ENCODE assay signal across 24 cellular contexts in genomic region chr10:9605231-9605630, GRCh38.
"Had no signal": no experiment of that assay in that cellular context is flagged by ENCODE, and none has a peak within 500 bp of the region (broad histone marks: within the 10 kb centered on the region; RNA-seq: fewer than 3 reads in every experiment).

No MANE protein-coding gene starts in this region.

- ATAC-seq: activated CD4-positive, alpha-beta T cell treated with anti-CD3 and anti-CD28 coated beads for 36 hours; activated naive CD4-positive, alpha-beta T cell treated with anti-CD3 and anti-CD28 coated beads, Interleukin-2, amount 50 U/mL, for 72 hours; activated T-helper 17 cell treated with anti-CD3 and anti-CD28 coated beads, Interleukin-2, amount 50 U/mL, for 72 hours; left ventricle myocardium superior; stimulated activated naive CD8-positive, alpha-beta T cell treated with anti-CD3 and anti-CD28 coated beads, Interleukin-15, Interleukin-2, amounts not matched to agents 100 U/mL and 50 U/mL, for 24 hours; upper lobe of right lung had no signal

- H3K4me1 ChIP-seq: ascending aorta, thyroid gland, upper lobe of right lung had no signal

- H3K4me3 ChIP-seq: ascending aorta, hepatocyte, sigmoid colon, thyroid gland, upper lobe of right lung had no signal

- H3K36me3 Mint-ChIP-seq: activated naive CD4-positive, alpha-beta T cell treated with anti-CD3 and anti-CD28 coated beads, Interleukin-2, amount 50 U/mL, for 72 hours had no signal

- H3K9me3 Mint-ChIP-seq: activated naive CD4-positive, alpha-beta T cell treated with anti-CD3 and anti-CD28 coated beads, Interleukin-2, amount 50 U/mL, for 72 hours; activated T-cell treated with anti-CD3 and anti-CD28 coated beads, Interleukin-2, amount 50 U/mL, for 24 hours; nephron progenitor cell; T-helper 1 cell treated with Interleukin-12 subunit alpha and Interleukin-12 subunit beta and Interleukin-4 antibody, amounts not matched to agents 30 μg/mL and 1 μg/mL, for 36 hours had no signal

- H3K79me2 ChIP-seq: hepatocyte had no signal

- DNase-seq: activated B cell treated with CpG ODN at 0.5 μM for 24 hours; activated CD4-positive, alpha-beta T cell treated with anti-CD3 and anti-CD28 coated beads for 36 hours; activated CD4-positive, alpha-beta T cell treated with anti-CD3 and anti-CD28 coated beads, Interleukin-2, amount 50 U/mL, for 4 hours; activated CD8-positive, alpha-beta memory T cell treated with anti-CD3 and anti-CD28 coated beads for 24 hours; activated CD8-positive, alpha-beta memory T cell treated with anti-CD3 and anti-CD28 coated beads, Interleukin-2, amount 50 U/mL, for 4 hours; activated T-cell treated with anti-CD3 and anti-CD28 coated beads, Interleukin-2, amount 50 U/mL, for 24 hours; cerebellar nuclear complex; foreskin melanocyte; glutamatergic neuron; left ventricle myocardium superior; nephron progenitor cell; occipital lobe; sigmoid colon; stimulated activated CD4-positive, alpha-beta T cell treated with anti-CD3 and anti-CD28 coated beads, Interleukin-4, amount 100 ng/mL, for 24 hours; stimulated activated naive CD8-positive, alpha-beta T cell treated with anti-CD3 and anti-CD28 coated beads, Interleukin-15, Interleukin-2, amounts not matched to agents 100 U/mL and 50 U/mL, for 24 hours; substantia nigra; T1000; thyroid gland; upper lobe of right lung had no signal

- H3K4me3 Mint-ChIP-seq: activated B cell treated with CpG ODN at 0.5 μM for 24 hours; activated CD4-positive, alpha-beta T cell treated with anti-CD3 and anti-CD28 coated beads for 36 hours; activated T-cell treated with anti-CD3 and anti-CD28 coated beads, Interleukin-2, amount 50 U/mL, for 24 hours; activated T-helper 17 cell treated with anti-CD3 and anti-CD28 coated beads, Interleukin-2, amount 50 U/mL, for 72 hours; nephron progenitor cell; T-helper 1 cell treated with Interleukin-12 subunit alpha and Interleukin-12 subunit beta and Interleukin-4 antibody, amounts not matched to agents 30 μg/mL and 1 μg/mL, for 36 hours had no signal

- H2AFZ ChIP-seq: hepatocyte had no signal

- H3K27ac Mint-ChIP-seq: activated B cell treated with CpG ODN at 0.5 μM for 24 hours; activated CD4-positive, alpha-beta T cell treated with anti-CD3 and anti-CD28 coated beads for 36 hours; activated naive CD4-positive, alpha-beta T cell treated with anti-CD3 and anti-CD28 coated beads, Interleukin-2, amount 50 U/mL, for 72 hours; activated T-cell treated with anti-CD3 and anti-CD28 coated beads, Interleukin-2, amount 50 U/mL, for 24 hours; activated T-helper 17 cell treated with anti-CD3 and anti-CD28 coated beads, Interleukin-2, amount 50 U/mL, for 72 hours; nephron progenitor cell; T-helper 1 cell treated with Interleukin-12 subunit alpha and Interleukin-12 subunit beta and Interleukin-4 antibody, amounts not matched to agents 30 μg/mL and 1 μg/mL, for 36 hours had no signal

- H3K27me3 Mint-ChIP-seq: activated B cell treated with CpG ODN at 0.5 μM for 24 hours had no signal

- H3K36me3 ChIP-seq: ascending aorta, sigmoid colon, thyroid gland, upper lobe of right lung had no signal

- H3K4me1 Mint-ChIP-seq: activated B cell treated with CpG ODN at 0.5 μM for 24 hours; activated CD4-positive, alpha-beta T cell treated with anti-CD3 and anti-CD28 coated beads for 36 hours; activated T-helper 17 cell treated with anti-CD3 and anti-CD28 coated beads, Interleukin-2, amount 50 U/mL, for 72 hours; nephron progenitor cell had no signal

- H3K9me3 ChIP-seq: ascending aorta, sigmoid colon, thyroid gland, upper lobe of right lung had no signal

- H3K4me2 ChIP-seq: hepatocyte had no signal

- H3K27ac ChIP-seq: ascending aorta, hepatocyte, sigmoid colon, thyroid gland, upper lobe of right lung had no signal

- H3K27me3 ChIP-seq: ascending aorta, hepatocyte, sigmoid colon, thyroid gland, upper lobe of right lung had no signal
